30 cellular contexts compared by ENCODE assay signal in the genomic region with DNA sequence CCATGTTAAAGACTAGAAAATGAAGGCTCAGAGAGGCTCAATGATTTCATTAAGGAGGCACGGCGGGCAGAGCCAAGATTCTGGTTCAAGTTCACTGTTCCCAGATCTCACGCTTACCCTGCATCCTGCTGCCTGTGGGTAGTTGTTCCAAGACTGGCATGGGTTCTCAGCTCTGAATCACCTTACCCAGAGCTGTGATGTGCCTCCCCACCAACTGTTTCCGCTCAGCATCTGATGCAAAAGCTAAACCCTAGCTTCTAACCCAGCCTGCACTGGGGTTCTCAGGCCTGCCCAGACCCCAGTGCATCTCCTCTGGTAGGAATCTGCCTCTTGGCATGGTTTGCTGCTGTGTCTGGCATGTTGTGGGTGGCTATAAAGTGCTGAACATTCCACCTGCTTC. TPM values are rescaled to one million over a fixed set of nuclear protein-coding genes. Genes with fewer than 3 reads are reported as not detected.
"Had no signal": no experiment of that assay in that cellular context is flagged by ENCODE, and none has a peak within 500 bp of the region (broad histone marks: within the 10 kb centered on the region; RNA-seq: fewer than 3 reads in every experiment).

No MANE protein-coding gene starts in this region.

- DNase-seq: activated B cell treated with CpG ODN at 0.5 μM for 24 hours; activated CD4-positive, alpha-beta memory T cell treated with anti-CD3 and anti-CD28 coated beads for 36 hours; activated CD4-positive, alpha-beta T cell treated with anti-CD3 and anti-CD28 coated beads for 4 hours; activated CD4-positive, alpha-beta T cell treated with anti-CD3 and anti-CD28 coated beads, Interleukin-2, amount 10 ng/mL, durations not matched to agents 24 days and 14 days; activated CD4-positive, alpha-beta T cell treated with anti-CD3 and anti-CD28 coated beads, Interleukin-2, amount 50 U/mL, for 1 hour; activated CD4-positive, alpha-beta T cell treated with anti-CD3 and anti-CD28 coated beads, Interleukin-2, amount 50 U/mL, for 4 hours; activated CD4-positive, CD25-positive, alpha-beta regulatory T cell treated with anti-CD3 and anti-CD28 coated beads, Interleukin-2, amount 50 U/mL, for 72 hours; activated CD8-positive, alpha-beta memory T cell treated with anti-CD3 and anti-CD28 coated beads, Interleukin-2, amount 50 U/mL, for 4 hours; activated CD8-positive, alpha-beta T cell treated with anti-CD3 and anti-CD28 coated beads for 36 hours; activated effector memory CD4-positive, alpha-beta T cell treated with anti-CD3 and anti-CD28 coated beads, Interleukin-2, amount 50 U/mL, for 16 hours; activated gamma-delta T cell treated with Interleukin-2 at 50 U/mL for 16 hours; activated naive CD4-positive, alpha-beta T cell treated with anti-CD3 and anti-CD28 coated beads, Interleukin-2, amount 10 ng/mL, durations not matched to agents 7 days and 5 days; activated naive CD4-positive, alpha-beta T cell treated with Interleukin-2 at 50 U/mL for 16 hours; activated naive CD8-positive, alpha-beta T cell treated with anti-CD3 and anti-CD28 coated beads, Interleukin-2, amount 10 ng/mL, durations not matched to agents 7 days and 5 days; activated naive CD8-positive, alpha-beta T cell treated with anti-CD3 and anti-CD28 coated beads, Interleukin-2, amount 50 U/mL, for 24 hours; activated T-cell treated with anti-CD3 and anti-CD28 coated beads for 4 hours; activated T-cell treated with anti-CD3 and anti-CD28 coated beads, Interleukin-2, amount 50 U/mL, for 1 hour; activated T-cell treated with anti-CD3 and anti-CD28 coated beads, Interleukin-2, amount 50 U/mL, for 4 hours; activated T-cell treated with anti-CD3 and anti-CD28 coated beads, Interleukin-2, amount 50 U/mL, for 72 hours; amygdala; central memory CD4-positive, alpha-beta T cell; cerebellar nuclear complex; T-helper 1 cell; T-helper 2 cell; T-helper 9 cell had no signal

RNA-seq across cellular contexts. Expression of gene TNR, which starts 11.8 kb away (rescaled TPM):
- total RNA-seq: activated CD4-positive, alpha-beta memory T cell treated with anti-CD3 and anti-CD28 coated beads for 36 hours; activated CD8-positive, alpha-beta memory T cell treated with anti-CD3 and anti-CD28 coated beads for 36 hours; activated CD8-positive, alpha-beta T cell treated with anti-CD3 and anti-CD28 coated beads for 36 hours; activated naive CD8-positive, alpha-beta T cell treated with anti-CD3 and anti-CD28 coated beads, Interleukin-2, amount 10 ng/mL, durations not matched to agents 7 days and 5 days; activated T-cell treated with anti-CD3 and anti-CD28 coated beads, Interleukin-2, amount 50 U/mL, for 4 hours; activated T-cell treated with anti-CD3 and anti-CD28 coated beads, Interleukin-2, amount 50 U/mL, for 72 hours; activated T-helper 1 cell treated with anti-CD3 and anti-CD28 coated beads, Interleukin-12 subunit alpha, Interleukin-12 subunit beta, Interleukin-2, Interleukin-4 antibody, amounts not matched to agents 30 ng/mL and 10 ng/mL and 1 ng/mL, durations not matched to agents 14 hours and 24 hours and 36 hours; activated T-helper 17 cell treated with anti-CD3 and anti-CD28 coated beads, Interleukin-2, amount 50 U/mL, for 72 hours; ascending aorta; bronchial epithelial cell had no signal
